ENCODE assay signal across 39 cellular contexts in the genomic region with DNA sequence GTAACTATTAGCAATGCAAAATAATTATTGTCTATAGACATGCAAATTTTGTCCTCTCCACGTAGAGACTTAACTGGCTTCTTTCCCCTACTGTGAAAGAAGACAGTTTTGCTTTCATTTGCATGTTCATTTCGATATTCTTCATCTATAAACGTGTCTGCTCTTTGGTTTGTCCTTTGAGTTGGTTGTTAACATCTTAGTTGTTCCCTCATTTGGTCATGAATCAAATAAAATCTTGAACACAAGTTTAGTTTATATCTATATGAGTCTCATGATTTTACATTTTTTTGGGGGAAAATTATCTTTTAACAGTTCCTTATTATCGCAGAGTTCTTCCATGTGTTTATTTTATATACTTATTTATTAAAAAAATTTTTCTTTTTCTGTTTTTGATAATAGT.
"Had no signal": no experiment of that assay in that cellular context is flagged by ENCODE, and none has a peak within 500 bp of the region (broad histone marks: within the 10 kb centered on the region; RNA-seq: fewer than 3 reads in every experiment).

No MANE protein-coding gene starts in this region.

- H3K4me3 ChIP-seq: adrenal gland, ascending aorta, body of pancreas, breast epithelium, cardiac muscle cell had no signal

- H3K4me1 Mint-ChIP-seq: activated naive CD4-positive, alpha-beta T cell treated with anti-CD3 and anti-CD28 coated beads, Interleukin-2, amount 10 ng/mL, durations not matched to agents 7 days and 5 days; activated naive CD8-positive, alpha-beta T cell treated with anti-CD3 and anti-CD28 coated beads for 36 hours; activated naive CD8-positive, alpha-beta T cell treated with anti-CD3 and anti-CD28 coated beads, Interleukin-2, amount 10 ng/mL, durations not matched to agents 7 days and 5 days; activated naive CD8-positive, alpha-beta T cell treated with anti-CD3 and anti-CD28 coated beads, Interleukin-2, amount 50 U/mL, for 24 hours; activated T-helper 17 cell treated with anti-CD3 and anti-CD28 coated beads, Interleukin-2, amount 50 U/mL, for 72 hours; brain; central memory CD8-positive, alpha-beta T cell had no signal

- H3K27ac ChIP-seq: adrenal gland, ascending aorta, body of pancreas, brain microvascular endothelial cell, breast epithelium, cardiac muscle cell had no signal

- H3K36me3 Mint-ChIP-seq: activated naive CD4-positive, alpha-beta T cell treated with anti-CD3 and anti-CD28 coated beads, Interleukin-2, amount 10 ng/mL, durations not matched to agents 7 days and 5 days; activated naive CD4-positive, alpha-beta T cell treated with anti-CD3 and anti-CD28 coated beads, Interleukin-2, amount 50 U/mL, for 24 hours; activated naive CD4-positive, alpha-beta T cell treated with anti-CD3 and anti-CD28 coated beads, Interleukin-2, amount 50 U/mL, for 72 hours; activated naive CD8-positive, alpha-beta T cell; activated naive CD8-positive, alpha-beta T cell treated with anti-CD3 and anti-CD28 coated beads for 36 hours; activated naive CD8-positive, alpha-beta T cell treated with anti-CD3 and anti-CD28 coated beads, Interleukin-2, amount 10 ng/mL, durations not matched to agents 7 days and 5 days; brain had no signal

- FAIRE-seq: astrocyte, bronchial epithelial cell had no signal

- H3K9me3 ChIP-seq: adrenal gland, ascending aorta, body of pancreas, breast epithelium had no signal

- ATAC-seq: activated naive CD4-positive, alpha-beta T cell treated with anti-CD3 and anti-CD28 coated beads, Interleukin-2, amount 50 U/mL, for 72 hours; activated naive CD8-positive, alpha-beta T cell treated with anti-CD3 and anti-CD28 coated beads, Interleukin-2, amount 50 U/mL, for 24 hours; activated T-cell treated with anti-CD3 and anti-CD28 coated beads, Interleukin-2, amount 50 U/mL, for 4 hours; activated T-cell treated with anti-CD3 and anti-CD28 coated beads, Interleukin-2, amount 50 U/mL, for 72 hours; activated T-helper 17 cell treated with anti-CD3 and anti-CD28 coated beads, Interleukin-2, amount 50 U/mL, for 72 hours; body of pancreas had no signal

- H3K27me3 Mint-ChIP-seq: activated naive CD4-positive, alpha-beta T cell treated with anti-CD3 and anti-CD28 coated beads, Interleukin-2, amount 50 U/mL, for 24 hours had no signal

- H3K27ac Mint-ChIP-seq: activated naive CD4-positive, alpha-beta T cell treated with anti-CD3 and anti-CD28 coated beads for 36 hours; activated naive CD4-positive, alpha-beta T cell treated with anti-CD3 and anti-CD28 coated beads, Interleukin-2, amount 10 ng/mL, durations not matched to agents 7 days and 5 days; activated naive CD4-positive, alpha-beta T cell treated with anti-CD3 and anti-CD28 coated beads, Interleukin-2, amount 50 U/mL, for 24 hours; activated naive CD4-positive, alpha-beta T cell treated with anti-CD3 and anti-CD28 coated beads, Interleukin-2, amount 50 U/mL, for 72 hours; activated naive CD8-positive, alpha-beta T cell; activated naive CD8-positive, alpha-beta T cell treated with anti-CD3 and anti-CD28 coated beads for 36 hours; activated naive CD8-positive, alpha-beta T cell treated with anti-CD3 and anti-CD28 coated beads, Interleukin-2, amount 10 ng/mL, durations not matched to agents 7 days and 5 days; activated naive CD8-positive, alpha-beta T cell treated with anti-CD3 and anti-CD28 coated beads, Interleukin-2, amount 50 U/mL, for 24 hours; activated T-cell treated with anti-CD3 and anti-CD28 coated beads, Interleukin-2, amount 50 U/mL, for 24 hours; activated T-cell treated with anti-CD3 and anti-CD28 coated beads, Interleukin-2, amount 50 U/mL, for 72 hours; activated T-helper 1 cell treated with anti-CD3 and anti-CD28 coated beads, Interleukin-12 subunit alpha, Interleukin-12 subunit beta, Interleukin-2, Interleukin-4 antibody, amounts not matched to agents 30 ng/mL and 10 ng/mL and 1 ng/mL, durations not matched to agents 14 hours and 24 hours and 36 hours; activated T-helper 17 cell treated with anti-CD3 and anti-CD28 coated beads, Interleukin-2, amount 50 U/mL, for 72 hours; activated T-helper 2 cell treated with anti-CD3 and anti-CD28 coated beads, Interferon-gamma antibody, Interleukin-2, Interleukin-4, amounts not matched to agents 10 μg/mL and 5 μg/mL and 100 μg/mL, durations not matched to agents 14 hours and 24 hours and 36 hours; brain had no signal

- H3K4me1 ChIP-seq: adrenal gland, ascending aorta, body of pancreas, breast epithelium had no signal

- H3K4me3 Mint-ChIP-seq: activated naive CD4-positive, alpha-beta T cell treated with anti-CD3 and anti-CD28 coated beads for 36 hours; activated naive CD4-positive, alpha-beta T cell treated with anti-CD3 and anti-CD28 coated beads, Interleukin-2, amount 10 ng/mL, durations not matched to agents 7 days and 5 days; activated naive CD4-positive, alpha-beta T cell treated with anti-CD3 and anti-CD28 coated beads, Interleukin-2, amount 50 U/mL, for 24 hours; activated naive CD8-positive, alpha-beta T cell; activated naive CD8-positive, alpha-beta T cell treated with anti-CD3 and anti-CD28 coated beads for 36 hours; activated naive CD8-positive, alpha-beta T cell treated with anti-CD3 and anti-CD28 coated beads, Interleukin-2, amount 10 ng/mL, durations not matched to agents 7 days and 5 days; activated naive CD8-positive, alpha-beta T cell treated with anti-CD3 and anti-CD28 coated beads, Interleukin-2, amount 50 U/mL, for 24 hours; activated T-cell treated with anti-CD3 and anti-CD28 coated beads, Interleukin-2, amount 50 U/mL, for 24 hours; activated T-cell treated with anti-CD3 and anti-CD28 coated beads, Interleukin-2, amount 50 U/mL, for 4 hours; activated T-cell treated with anti-CD3 and anti-CD28 coated beads, Interleukin-2, amount 50 U/mL, for 72 hours; activated T-helper 1 cell treated with anti-CD3 and anti-CD28 coated beads, Interleukin-12 subunit alpha, Interleukin-12 subunit beta, Interleukin-2, Interleukin-4 antibody, amounts not matched to agents 30 ng/mL and 10 ng/mL and 1 ng/mL, durations not matched to agents 14 hours and 24 hours and 36 hours; activated T-helper 17 cell treated with anti-CD3 and anti-CD28 coated beads, Interleukin-2, amount 50 U/mL, for 72 hours; brain; central memory CD8-positive, alpha-beta T cell had no signal

- H3K36me3 ChIP-seq: adrenal gland, ascending aorta, brain microvascular endothelial cell, breast epithelium, cardiac muscle cell had no signal

- DNase-seq: activated effector memory CD4-positive, alpha-beta T cell treated with anti-CD3 and anti-CD28 coated beads, Interleukin-2, amount 50 U/mL, for 16 hours; activated effector memory CD4-positive, alpha-beta T cell treated with Interleukin-2 at 50 U/mL for 16 hours; activated gamma-delta T cell; activated gamma-delta T cell treated with Interleukin-2 at 50 U/mL for 16 hours; activated naive CD4-positive, alpha-beta T cell; activated naive CD4-positive, alpha-beta T cell treated with anti-CD3 and anti-CD28 coated beads for 36 hours; activated naive CD4-positive, alpha-beta T cell treated with anti-CD3 and anti-CD28 coated beads, Interleukin-2, amount 10 ng/mL, durations not matched to agents 7 days and 5 days; activated naive CD4-positive, alpha-beta T cell treated with anti-CD3 and anti-CD28 coated beads, Interleukin-2, amount 50 U/mL, for 16 hours; activated naive CD4-positive, alpha-beta T cell treated with Interleukin-2 at 50 U/mL for 16 hours; activated naive CD8-positive, alpha-beta T cell treated with anti-CD3 and anti-CD28 coated beads for 36 hours; activated naive CD8-positive, alpha-beta T cell treated with anti-CD3 and anti-CD28 coated beads, Interleukin-2, amount 10 ng/mL, durations not matched to agents 7 days and 5 days; activated naive CD8-positive, alpha-beta T cell treated with anti-CD3 and anti-CD28 coated beads, Interleukin-2, amount 50 U/mL, for 24 hours; activated T-cell treated with anti-CD3 and anti-CD28 coated beads, Interleukin-2, amount 50 U/mL, for 24 hours; activated T-cell treated with anti-CD3 and anti-CD28 coated beads, Interleukin-2, amount 50 U/mL, for 4 hours; activated T-cell treated with anti-CD3 and anti-CD28 coated beads, Interleukin-2, amount 50 U/mL, for 48 hours; activated T-cell treated with anti-CD3 and anti-CD28 coated beads, Interleukin-2, amount 50 U/mL, for 72 hours; adrenal gland; amniotic stem cell; amygdala; anterior cingulate cortex; aorta; body of pancreas; brain microvascular endothelial cell; caudate nucleus; central memory CD4-positive, alpha-beta T cell; cerebellar nuclear complex had no signal

- H3K9me3 Mint-ChIP-seq: activated naive CD4-positive, alpha-beta T cell treated with anti-CD3 and anti-CD28 coated beads for 36 hours; activated naive CD4-positive, alpha-beta T cell treated with anti-CD3 and anti-CD28 coated beads, Interleukin-2, amount 10 ng/mL, durations not matched to agents 7 days and 5 days; activated naive CD4-positive, alpha-beta T cell treated with anti-CD3 and anti-CD28 coated beads, Interleukin-2, amount 50 U/mL, for 24 hours; activated naive CD4-positive, alpha-beta T cell treated with anti-CD3 and anti-CD28 coated beads, Interleukin-2, amount 50 U/mL, for 72 hours; activated naive CD8-positive, alpha-beta T cell treated with anti-CD3 and anti-CD28 coated beads for 36 hours; activated naive CD8-positive, alpha-beta T cell treated with anti-CD3 and anti-CD28 coated beads, Interleukin-2, amount 10 ng/mL, durations not matched to agents 7 days and 5 days; activated naive CD8-positive, alpha-beta T cell treated with anti-CD3 and anti-CD28 coated beads, Interleukin-2, amount 50 U/mL, for 24 hours; activated T-cell treated with anti-CD3 and anti-CD28 coated beads, Interleukin-2, amount 50 U/mL, for 24 hours; activated T-cell treated with anti-CD3 and anti-CD28 coated beads, Interleukin-2, amount 50 U/mL, for 4 hours; activated T-cell treated with anti-CD3 and anti-CD28 coated beads, Interleukin-2, amount 50 U/mL, for 72 hours; activated T-helper 1 cell treated with anti-CD3 and anti-CD28 coated beads, Interleukin-12 subunit alpha, Interleukin-12 subunit beta, Interleukin-2, Interleukin-4 antibody, amounts not matched to agents 30 ng/mL and 10 ng/mL and 1 ng/mL, durations not matched to agents 14 hours and 24 hours and 36 hours; activated T-helper 17 cell treated with anti-CD3 and anti-CD28 coated beads, Interleukin-2, amount 50 U/mL, for 72 hours; activated T-helper 2 cell treated with anti-CD3 and anti-CD28 coated beads, Interferon-gamma antibody, Interleukin-2, Interleukin-4, amounts not matched to agents 10 μg/mL and 5 μg/mL and 100 μg/mL, durations not matched to agents 14 hours and 24 hours and 36 hours; central memory CD8-positive, alpha-beta T cell had no signal

- H3K27me3 ChIP-seq: adrenal gland, ascending aorta, body of pancreas, brain microvascular endothelial cell, cardiac muscle cell had no signal
